ENCODE assay signal across 14 cellular contexts in the genomic region with DNA sequence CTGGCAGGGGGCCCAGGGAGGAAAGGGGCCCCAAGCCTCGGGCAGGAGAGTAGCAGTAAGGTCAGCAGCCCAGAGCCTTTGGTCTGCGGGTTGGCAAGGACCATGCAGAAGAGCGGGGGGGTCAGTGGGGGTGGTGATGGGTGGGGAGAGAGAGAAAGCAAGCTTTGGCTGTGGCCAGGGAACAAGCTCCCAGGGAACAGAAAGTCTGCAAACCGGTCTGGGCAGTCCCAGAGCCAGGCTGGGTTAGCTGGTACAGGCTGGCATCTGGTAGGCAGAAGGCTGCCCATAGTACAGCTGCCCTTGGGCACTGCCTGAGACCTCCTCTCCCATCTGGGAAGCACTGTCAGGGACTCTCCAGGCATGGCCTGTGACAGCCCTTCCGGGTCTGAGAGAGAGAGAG. TPM values are rescaled to one million over a fixed set of nuclear protein-coding genes. Genes with fewer than 3 reads are reported as not detected.
DNase-seq lines count a peak whose midpoint lies in the region; ATAC-seq, FAIRE-seq and TF ChIP-seq lines count a peak whose summit lies in the region.
"Had no signal": no experiment of that assay in that cellular context is flagged by ENCODE, and none has a peak within 500 bp of the region (broad histone marks: within the 10 kb centered on the region; RNA-seq: fewer than 3 reads in every experiment).

No MANE protein-coding gene starts in this region.

- H3K36me3 ChIP-seq in MG63, result no peaks in the 10 kb centered on the region
- H3K36me3 ChIP-seq in bronchial epithelial cell (ENCODE audit: control insufficient read depth, insufficient read depth, low read length), result no peaks in the 10 kb centered on the region

- peaks cover 13% of the 10 kb centered on the region for H3K27me3 Mint-ChIP-seq in activated naive CD8-positive, alpha-beta T cell treated with anti-CD3 and anti-CD28 coated beads, Interleukin-2, amount 50 U/mL, for 24 hours
- peaks cover 7 to 27% of the 10 kb centered on the region in 2 donors for H3K27me3 Mint-ChIP-seq in natural killer cell (ENCODE audit: low read depth in 2 of 2)

- intact Hi-C loops in left colon (cut with DNase I, micrococcal nuclease), result no loop called here
- intact Hi-C loops in natural killer cell (cut with micrococcal nuclease), result no loop called here

- TF ChIP-seq CTCF in bronchial epithelial cell (IDR thresholded peaks at IDR 0.05; ENCODE audit: insufficient read depth, low read length, severe bottlenecking) (no peak), natural killer cell (IDR thresholded peaks at IDR 0.05) (no peak)

- ATAC-seq in left colon, result peak; percentile 86
- ATAC-seq in HG03469 (IDR thresholded peaks at IDR 0.05; ENCODE audit: unreplicated experiment), result no peak
- ATAC-seq in activated naive CD8-positive, alpha-beta T cell treated with anti-CD3 and anti-CD28 coated beads, Interleukin-2, amount 50 U/mL, for 24 hours, result no peak
- no peak for ATAC-seq in natural killer cell

- FAIRE-seq in bronchial epithelial cell (lab: Jason Lieb, UNC), result no peak
- FAIRE-seq: G401.6, GM19239 had no signal

- H3K27ac ChIP-seq in substantia nigra (ENCODE audit: low read depth, low read length, poor library complexity, severe bottlenecking), result no peak overlapping the region
- H3K27ac ChIP-seq: KMS-11 had no signal

- no peaks in the 10 kb centered on the region for H3K9me3 ChIP-seq in MG63

- no peak overlapping the region for H3K4me3 Mint-ChIP-seq in activated naive CD8-positive, alpha-beta T cell treated with anti-CD3 and anti-CD28 coated beads, Interleukin-2, amount 50 U/mL, for 24 hours
- H3K4me3 Mint-ChIP-seq in natural killer cell, result no peak overlapping the region
- H3K4me3 Mint-ChIP-seq: natural killer cell treated with Interleukin-12 subunit alpha and Interleukin-12 subunit beta and Interleukin-15 and Interleukin-18, amount 100 ng/mL, for 72 hours had no signal

- H3K36me3 Mint-ChIP-seq in activated naive CD8-positive, alpha-beta T cell treated with anti-CD3 and anti-CD28 coated beads, Interleukin-2, amount 50 U/mL, for 24 hours (ENCODE audit: low read depth), result no peaks in the 10 kb centered on the region
- no peaks in the 10 kb centered on the region for H3K36me3 Mint-ChIP-seq in natural killer cell
- H3K36me3 Mint-ChIP-seq: natural killer cell treated with Interleukin-12 subunit alpha and Interleukin-12 subunit beta and Interleukin-15 and Interleukin-18, amount 100 ng/mL, for 72 hours had no signal

- no peaks in the 10 kb centered on the region for H3K4me1 Mint-ChIP-seq in activated naive CD8-positive, alpha-beta T cell treated with anti-CD3 and anti-CD28 coated beads, Interleukin-2, amount 50 U/mL, for 24 hours
- no peaks in the 10 kb centered on the region for H3K4me1 Mint-ChIP-seq in natural killer cell

- H3K27ac Mint-ChIP-seq in activated naive CD8-positive, alpha-beta T cell treated with anti-CD3 and anti-CD28 coated beads, Interleukin-2, amount 50 U/mL, for 24 hours, result no peak overlapping the region
- H3K27ac Mint-ChIP-seq in natural killer cell, result no peak overlapping the region
- H3K27ac Mint-ChIP-seq: natural killer cell treated with Interleukin-12 subunit alpha and Interleukin-12 subunit beta and Interleukin-15 and Interleukin-18, amount 100 ng/mL, for 72 hours had no signal

- H3K4me3 ChIP-seq in MG63 (no peak overlapping the region), bronchial epithelial cell (ENCODE audit: low read depth, low read length) (no peak overlapping the region)

- DNase-seq in MG63 (peak; percentile 79), bronchial epithelial cell (ENCODE audit: low read depth) (peak; percentile 80), left colon (peak; percentile 84 to 87), substantia nigra (lab: John Stamatoyannopoulos, UW) (peak in 41 of 49 donors; percentile 8 to 79 (median 49)), natural killer cell (no peak)
- no peak for DNase-seq in effector CD4-positive, alpha-beta T cell
- DNase-seq in activated naive CD8-positive, alpha-beta T cell treated with anti-CD3 and anti-CD28 coated beads, Interleukin-2, amount 50 U/mL, for 24 hours, result no peak
- DNase-seq: activated CD4-positive, CD25-positive, alpha-beta regulatory T cell; activated naive CD4-positive, alpha-beta T cell treated with anti-CD3 and anti-CD28 coated beads, Interleukin-2, amount 50 U/mL, for 16 hours had no signal

- H3K27me3 ChIP-seq in MG63 (no peaks in the 10 kb centered on the region), bronchial epithelial cell (ENCODE audit: control insufficient read depth, insufficient read depth, low read length) (no peaks in the 10 kb centered on the region)

- no peaks in the 10 kb centered on the region for H3K9me3 Mint-ChIP-seq in activated naive CD8-positive, alpha-beta T cell treated with anti-CD3 and anti-CD28 coated beads, Interleukin-2, amount 50 U/mL, for 24 hours
- no peaks in the 10 kb centered on the region for H3K9me3 Mint-ChIP-seq in natural killer cell
- H3K9me3 Mint-ChIP-seq: natural killer cell treated with Interleukin-12 subunit alpha and Interleukin-12 subunit beta and Interleukin-15 and Interleukin-18, amount 100 ng/mL, for 72 hours had no signal

RNA-seq across cellular contexts. Expression of gene EPB41L4B, which starts 10.5 kb away (rescaled TPM):
- 2.0 and 3.1 TPM in 2 replicates for total RNA-seq in MG63 (2014; rRNA removed; shearing (Covaris generic); ENCODE audit: low replicate concordance)
- 30.3 and 47.7 TPM in 2 replicates for total RNA-seq in bronchial epithelial cell
- 100 to 1,000 TPM; 147 to 150 TPM for total RNA-seq in left colon
- total RNA-seq in natural killer cell, result not detected

Comparison
In these comparisons a context has a peak if more than half of its experiments do, and no peak if none do; other contexts are left out.
1. DNase-seq: peak in MG63 (single experiment), bronchial epithelial cell (single experiment), left colon (2 of 2) and substantia nigra (41 of 49); none in effector CD4-positive, alpha-beta T cell (single experiment), activated naive CD8-positive, alpha-beta T cell treated with anti-CD3 and anti-CD28 coated beads, Interleukin-2, amount 50 U/mL, for 24 hours (single experiment) and natural killer cell (single experiment).